ENCODE assay signal across 10 cellular contexts in genomic region chr17:75430159-75430748, GRCh38. TPM values are rescaled to one million over a fixed set of nuclear protein-coding genes. Genes with fewer than 3 reads are reported as not detected.
DNase-seq lines count a peak whose midpoint lies in the region; ATAC-seq and TF ChIP-seq lines count a peak whose summit lies in the region.
"Had no signal": no experiment of that assay in that cellular context is flagged by ENCODE, and none has a peak within 500 bp of the region (broad histone marks: within the 10 kb centered on the region; RNA-seq: fewer than 3 reads in every experiment).

No MANE protein-coding gene starts in this region.

- no peaks in the 10 kb centered on the region for H3F3A ChIP-seq in PC-3 (ENCODE audit: low read length, unreplicated experiment)

- BruUV-seq in Calu3 (replicated peaks; lab: Mats Ljungman, UMichigan) (no TSS peak), PC-3 (replicated peaks; lab: Mats Ljungman, UMichigan) (no TSS peak), OCI-LY7 (replicated peaks; lab: Mats Ljungman, UMichigan) (no TSS peak)

- H3K79me2 ChIP-seq in PC-3 (ENCODE audit: low read length) (no peaks in the 10 kb centered on the region), OCI-LY7 (ENCODE audit: insufficient read depth, low read depth, low read length) (no peaks in the 10 kb centered on the region)

- H3K36me3 Mint-ChIP-seq in Calu3 (ENCODE audit: insufficient read depth, unreplicated experiment): peaks cover 11% of the 10 kb centered on the region
- no peaks in the 10 kb centered on the region for H3K36me3 Mint-ChIP-seq in progenitor cell of endocrine pancreas (ENCODE audit: insufficient read depth)

- H3K27me3 Mint-ChIP-seq in Calu3 (ENCODE audit: unreplicated experiment) (no peaks in the 10 kb centered on the region), progenitor cell of endocrine pancreas (no peaks in the 10 kb centered on the region)

- H3K4me3 ChIP-seq in PC-3 (ENCODE audit: low read length): no peak overlapping the region
- H3K4me3 ChIP-seq in fibroblast of pulmonary artery (replicated peaks; ENCODE audit: low read depth, low read length): no peak overlapping the region
- H3K4me3 ChIP-seq in OCI-LY7 (ENCODE audit: low read depth, low read length, poor library complexity, severe bottlenecking): no peak overlapping the region
- H3K4me3 ChIP-seq: esophagus squamous epithelium had no signal

- H4K20me1 ChIP-seq in PC-3 (ENCODE audit: low read length): no peaks in the 10 kb centered on the region
- H4K20me1 ChIP-seq in OCI-LY7 (ENCODE audit: insufficient read depth, low read length): no peaks in the 10 kb centered on the region

- DNase-seq in Calu3 (peak; percentile 45), PC-3 (peak; percentile 19), fibroblast of pulmonary artery (ENCODE audit: low read depth) (peak; percentile 47), progenitor cell of endocrine pancreas (ENCODE audit: low spot score, unreplicated experiment) (peak; percentile 16), OCI-LY7 (ENCODE audit: low spot score) (no peak), GM20000 (ENCODE audit: low spot score) (no peak), NCI-H526 treated with DMSO at 0.1 percent for 48 hours (lab: John Stamatoyannopoulos, UW) (no peak), GM10248 (ENCODE audit: extremely low spot score) (no peak)
- DNase-seq: esophagus squamous epithelium had no signal

- H3K4me1 Mint-ChIP-seq in Calu3 (ENCODE audit: low read depth, unreplicated experiment) (peaks cover 14% of the 10 kb centered on the region), progenitor cell of endocrine pancreas (ENCODE audit: low read depth) (peaks cover 39% of the 10 kb centered on the region)

- H3K36me3 ChIP-seq in PC-3 (ENCODE audit: low read depth, low read length) (no peaks in the 10 kb centered on the region), OCI-LY7 (ENCODE audit: insufficient read depth, low read length) (no peaks in the 10 kb centered on the region)
- H3K36me3 ChIP-seq: esophagus squamous epithelium had no signal

- no peaks in the 10 kb centered on the region for H3K27me3 ChIP-seq in PC-3 (ENCODE audit: low read length)
- H3K27me3 ChIP-seq: esophagus squamous epithelium had no signal

- intact Hi-C loops in Calu3 (cut with micrococcal nuclease; ENCODE audit: unreplicated experiment): no loop called here
- intact Hi-C loops in PC-3 (cut with micrococcal nuclease): no loop called here
- intact Hi-C loops in OCI-LY7 (cut with micrococcal nuclease; ENCODE audit: unreplicated experiment): no loop called here

- H3K4me3 Mint-ChIP-seq in Calu3 (ENCODE audit: low read depth, unreplicated experiment) (no peak overlapping the region), progenitor cell of endocrine pancreas (ENCODE audit: low read depth) (no peak overlapping the region)

- H3K9me3 ChIP-seq in PC-3 (ENCODE audit: low read length) (no peaks in the 10 kb centered on the region), OCI-LY7 (ENCODE audit: low read length) (no peaks in the 10 kb centered on the region)
- H3K9me3 ChIP-seq: esophagus squamous epithelium had no signal

- TF ChIP-seq CTCF in Calu3 (IDR thresholded peaks at IDR 0.05; ENCODE audit: unreplicated experiment): no peak
- no peak for TF ChIP-seq CTCF in PC-3 (conservative IDR thresholded peaks at IDR 0.05; ENCODE audit: low read depth, low read length)
- peak; percentile 1 for TF ChIP-seq CTCF in fibroblast of pulmonary artery (IDR thresholded peaks at IDR 0.05; ENCODE audit: low read length, missing control alignments)
- TF ChIP-seq CTCF in progenitor cell of endocrine pancreas (IDR thresholded peaks at IDR 0.05; ENCODE audit: unreplicated experiment): no peak
- no peak for TF ChIP-seq CTCF in OCI-LY7 (conservative IDR thresholded peaks at IDR 0.05; ENCODE audit: low read length)
- TF ChIP-seq CTCF in GM20000 (IDR thresholded peaks at IDR 0.05; ENCODE audit: extremely low read depth, missing control alignments): no peak
- no peak for TF ChIP-seq CTCF in GM10248 (IDR thresholded peaks at IDR 0.05; ENCODE audit: control extremely low read depth, extremely low read depth, low read depth, missing control alignments)

- no peak for ATAC-seq in PC-3

- peaks cover 21% of the 10 kb centered on the region for H3K4me1 ChIP-seq in PC-3 (ENCODE audit: insufficient read depth, low read length)
- H3K4me1 ChIP-seq in OCI-LY7 (ENCODE audit: insufficient read depth, low read length, poor library complexity, severe bottlenecking): peaks cover 7% of the 10 kb centered on the region

- H2AFZ ChIP-seq in PC-3 (ENCODE audit: low read length) (peak overlapping the region; percentile 66), OCI-LY7 (ENCODE audit: low read length) (no peak overlapping the region)

- CTCF ChIA-PET in Calu3 (lab: Charles Lee) (interaction anchor here (0.6 to 0.9 kb wide), 2 partner anchors 139 to 169 kb away, joined by 3 read pairs; partner anchors contain the start of genes GGA3 and MRPS7), PC-3 (lab: Charles Lee) (interaction anchor here (0.6 kb wide), 1 partner anchor 14 kb away, joined by 3 read pairs; no protein-coding TSS in a partner anchor), OCI-LY7 (lab: Charles Lee; ENCODE audit: unreplicated experiment) (interaction anchor here (0.6 to 1.0 kb wide), 2 partner anchors 14 to 206 kb away, joined by 3 read pairs; no protein-coding TSS in a partner anchor), GM10248 (lab: Yijun Ruan, JAX) (interaction anchor here (0.7 to 2.1 kb wide), 8 partner anchors 18 to 316 kb away, joined by 3 to 4 read pairs (median 3); partner anchors contain the start of genes MIF4GD, SLC25A19, TMEM94 and TSEN54)

- H3K27ac ChIP-seq in PC-3 (ENCODE audit: low read length) (no peak overlapping the region), OCI-LY7 (ENCODE audit: low read depth, low read length, poor library complexity, severe bottlenecking) (no peak overlapping the region)
- H3K27ac ChIP-seq: RWPE1 had no signal

- POLR2A ChIA-PET in PC-3 (lab: Charles Lee; ENCODE audit: unreplicated experiment) (interaction anchor here (0.6 kb wide), 1 partner anchor 84 kb away, joined by 14 read pairs; no protein-coding TSS in a partner anchor), OCI-LY7 (lab: Charles Lee) (interaction anchor here (0.6 to 1.3 kb wide), 5 partner anchors 25 to 361 kb away, joined by 3 to 6 read pairs (median 4); partner anchors contain the start of genes GRB2 and TMEM94), GM10248 (lab: Yijun Ruan, JAX) (no interaction called here)

- H3K9me2 ChIP-seq in PC-3 (replicated peaks; ENCODE audit: low read length) (no peaks in the 10 kb centered on the region), OCI-LY7 (ENCODE audit: insufficient read depth, low read length) (no peaks in the 10 kb centered on the region)

- no peak overlapping the region for H3K9ac ChIP-seq in PC-3 (ENCODE audit: low read length)

- H3K27ac Mint-ChIP-seq in Calu3 (ENCODE audit: unreplicated experiment) (peak overlapping the region; percentile 23), progenitor cell of endocrine pancreas (peak overlapping the region; percentile 94)

- H3K4me2 ChIP-seq in PC-3 (ENCODE audit: low read length) (no peak overlapping the region), OCI-LY7 (ENCODE audit: low read length) (no peak overlapping the region)

- H3K9me3 Mint-ChIP-seq in Calu3 (ENCODE audit: low read depth, unreplicated experiment) (no peaks in the 10 kb centered on the region), progenitor cell of endocrine pancreas (ENCODE audit: low read depth) (peaks cover 3% of the 10 kb centered on the region)

RNA-seq across cellular contexts. Expression of gene GRB2, which starts 24.8 kb away (rescaled TPM):
- 79.7 and 99.9 TPM in 2 replicates for total RNA-seq in Calu3 (2022)
- 224 and 282 TPM in 2 replicates for total RNA-seq in PC-3 (2014; rRNA removed)
- 84.8 and 87.5 TPM in 2 replicates for total RNA-seq in progenitor cell of endocrine pancreas
- total RNA-seq in OCI-LY7 (2014; rRNA removed; shearing (Covaris generic)): 240 and 244 TPM in 2 replicates
- total RNA-seq in OCI-LY7 (2022): 294 and 308 TPM in 2 replicates

RNA-seq across cellular contexts. Expression of gene TMEM94, which starts 26.2 kb away (rescaled TPM):
- total RNA-seq in Calu3 (2022) (55.0 and 63.4 TPM in 2 replicates), PC-3 (2014; rRNA removed) (45.6 and 88.3 TPM in 2 replicates), progenitor cell of endocrine pancreas (168 and 197 TPM in 2 replicates), OCI-LY7 (2022) (109 and 121 TPM in 2 replicates)
- 36.9 and 60.6 TPM in 2 replicates for total RNA-seq in OCI-LY7 (2014; rRNA removed; shearing (Covaris generic))

Comparison
In these comparisons a context has a peak if more than half of its experiments do, and no peak if none do; other contexts are left out.
1. DNase-seq: peak in Calu3 (single experiment), PC-3 (single experiment), fibroblast of pulmonary artery (single experiment) and progenitor cell of endocrine pancreas (single experiment); none in OCI-LY7 (single experiment), GM20000 (single experiment), NCI-H526 treated with DMSO at 0.1 percent for 48 hours (single experiment) and GM10248 (single experiment).